ENCODE assay signal across 23 cellular contexts in the genomic region with DNA sequence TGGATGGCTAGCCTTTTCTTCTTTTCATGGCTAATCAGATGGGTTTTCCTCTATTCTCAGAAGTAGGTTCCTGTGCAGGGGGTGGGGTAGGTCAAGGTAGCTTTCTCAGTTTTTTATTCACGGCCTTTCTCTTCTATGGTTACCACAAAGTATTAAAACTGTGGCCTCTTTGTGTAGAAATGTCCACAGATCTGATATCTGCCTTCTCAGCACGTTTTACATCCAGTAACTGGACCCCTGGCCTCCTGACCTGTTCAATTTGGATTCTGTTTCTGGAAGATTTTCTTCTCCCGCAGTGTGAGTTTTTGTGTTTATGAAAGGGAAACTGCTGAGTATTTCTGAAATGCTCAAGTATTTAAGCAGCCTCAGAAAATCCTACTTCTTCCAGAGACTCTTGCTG.
DNase-seq lines count a peak whose midpoint lies in the region; ATAC-seq, FAIRE-seq and TF ChIP-seq lines count a peak whose summit lies in the region.
"Had no signal": no experiment of that assay in that cellular context is flagged by ENCODE, and none has a peak within 500 bp of the region (broad histone marks: within the 10 kb centered on the region; RNA-seq: fewer than 3 reads in every experiment).

No MANE protein-coding gene starts in this region.

- no peak overlapping the region for H3K4me2 ChIP-seq in A549
- no peak overlapping the region for H3K4me2 ChIP-seq in neuronal stem cell (ENCODE audit: insufficient read depth, low read length, poor library complexity, severe bottlenecking)
- H3K4me2 ChIP-seq: BLaER1 treated with 17β-estradiol and CSF1 and Interleukin-3, amounts not matched to agents 10 nM and 100 nM had no signal

- no peak for TF ChIP-seq RAD21 in A549 (conservative IDR thresholded peaks at IDR 0.05 in 1 of 2, IDR thresholded peaks at IDR 0.05 in 1 of 2)

- intact Hi-C loops in Calu3 (cut with micrococcal nuclease; ENCODE audit: unreplicated experiment) (no loop called here), A673 (cut with micrococcal nuclease; ENCODE audit: unreplicated experiment) (no loop called here)

- H2BK15ac ChIP-seq in neuronal stem cell (ENCODE audit: low read length): no peak overlapping the region

- no peaks in the 10 kb centered on the region for H3K4me1 ChIP-seq in A549
- no peaks in the 10 kb centered on the region for H3K4me1 ChIP-seq in neuronal stem cell (ENCODE audit: control insufficient read depth in 2 of 2, insufficient read depth in 1 of 2, low read depth in 1 of 2, low read length in 2 of 2)
- peaks cover 10% of the 10 kb centered on the region for H3K4me1 ChIP-seq in A673 (ENCODE audit: insufficient read depth, low read length, poor library complexity, severe bottlenecking)
- H3K4me1 ChIP-seq: BLaER1 treated with 17β-estradiol and CSF1 and Interleukin-3, amounts not matched to agents 10 nM and 100 nM; Caco-2 had no signal

- peak overlapping the region; percentile 27 for H3K27ac Mint-ChIP-seq in Calu3 (ENCODE audit: unreplicated experiment)
- H3K27ac Mint-ChIP-seq: B cell; CD4-positive, alpha-beta T cell; CD8-positive, alpha-beta T cell had no signal

- H3K9me3 ChIP-seq in A549 (no peaks in the 10 kb centered on the region), neuronal stem cell (replicated peaks in 1 of 2; ENCODE audit: control insufficient read depth in 2 of 2, insufficient read depth in 1 of 2, low read depth in 1 of 2, low read length in 2 of 2) (no peaks in the 10 kb centered on the region), A673 (ENCODE audit: low read depth, low read length, poor library complexity, severe bottlenecking) (no peaks in the 10 kb centered on the region)
- H3K9me3 ChIP-seq: Caco-2 had no signal

- H3K4me3 Mint-ChIP-seq in Calu3 (ENCODE audit: low read depth, unreplicated experiment): no peak overlapping the region
- H3K4me3 Mint-ChIP-seq: B cell; CD4-positive, alpha-beta T cell; CD8-positive, alpha-beta T cell had no signal

- no peaks in the 10 kb centered on the region for H3K27me3 Mint-ChIP-seq in Calu3 (ENCODE audit: unreplicated experiment)
- H3K27me3 Mint-ChIP-seq: B cell; CD4-positive, alpha-beta T cell had no signal

- no peak overlapping the region for H3K18ac ChIP-seq in neuronal stem cell (ENCODE audit: low read length)

- 32% methylated on average over 3 of the region's 3 CpGs for WGBS in A549 (ENCODE audit: missing lambda C conversion rate)
- WGBS in neuronal stem cell (ENCODE audit: extremely low coverage in 2 of 2, insufficient read length in 2 of 2, insufficient replicate concordance in 1 of 2), 2 donors: no CpG with 5 or more reads among the region's 3 CpGs

- H2AK5ac ChIP-seq in neuronal stem cell (ENCODE audit: low read depth, low read length): no peak overlapping the region

- H2BK12ac ChIP-seq in neuronal stem cell (ENCODE audit: low read length): no peak overlapping the region

- no peaks in the 10 kb centered on the region for H3K36me3 Mint-ChIP-seq in Calu3 (ENCODE audit: insufficient read depth, unreplicated experiment)
- H3K36me3 Mint-ChIP-seq: CD8-positive, alpha-beta T cell had no signal

- BruUV-seq in Calu3 (replicated peaks; lab: Mats Ljungman, UMichigan) (no TSS peak), A673 (replicated peaks; lab: Mats Ljungman, UMichigan) (no TSS peak)

- peak overlapping the region; percentile 45 for H2AFZ ChIP-seq in neuronal stem cell (ENCODE audit: low read length)

- H3K27me3 ChIP-seq in neuronal stem cell (ENCODE audit: control insufficient read depth in 3 of 3, insufficient read depth in 3 of 3, low read depth in 1 of 3, low read length in 3 of 3) (no peaks in the 10 kb centered on the region), A673 (replicated peaks; ENCODE audit: insufficient read depth, low read depth, low read length, poor library complexity) (no peaks in the 10 kb centered on the region)
- H3K27me3 ChIP-seq: BLaER1 treated with 17β-estradiol and CSF1 and Interleukin-3, amounts not matched to agents 10 nM and 100 nM had no signal

- H2BK120ac ChIP-seq in neuronal stem cell (ENCODE audit: low read depth, low read length): no peak overlapping the region

- no peak for TF ChIP-seq POLR2A in A549 (IDR thresholded peaks at IDR 0.05; ENCODE audit: low read length)

- CTCF ChIA-PET in A549 (lab: Yijun Ruan, JAX): no interaction called here
- CTCF ChIA-PET in Calu3 (lab: Charles Lee): no interaction called here
- CTCF ChIA-PET in A673 (lab: Charles Lee): no interaction called here

- POLR2A ChIA-PET in A549 (lab: Yijun Ruan, JAX): no interaction called here
- POLR2A ChIA-PET in A673 (lab: Charles Lee; ENCODE audit: low non-redundant PET): interaction anchor here (0.6 kb wide), 1 partner anchor 10 kb away, joined by 3 read pairs; no protein-coding TSS in a partner anchor

- DNase-seq in A549 (ENCODE audit: low read depth in 1 of 2, low spot score in 1 of 2): no peak
- DNase-seq in Calu3: no peak
- DNase-seq in brain pericyte (ENCODE audit: low read depth, low spot score): peak; percentile 5
- no peak for DNase-seq in neuronal stem cell (ENCODE audit: low spot score)
- DNase-seq in A673 (ENCODE audit: low spot score): no peak
- no peak for DNase-seq in effector CD8-positive, alpha-beta T cell (lab: John Stamatoyannopoulos, UW)
- DNase-seq in NCI-H2227 (lab: John Stamatoyannopoulos, UW; ENCODE audit: unreplicated experiment): no peak
- no peak for DNase-seq in D341Med (ENCODE audit: low spot score)
- DNase-seq: 8988T; ACHN; Caco-2; CD4-positive, alpha-beta T cell; CD8-positive, alpha-beta T cell; DMS79 treated with DMSO at 0.1 percent for 48 hours; GF-D8 had no signal

- no peak overlapping the region for H4K8ac ChIP-seq in neuronal stem cell (ENCODE audit: low read depth, low read length)

- H3K27ac ChIP-seq in A549: no peak overlapping the region
- no peak overlapping the region for H3K27ac ChIP-seq in neuronal stem cell (replicated peaks; ENCODE audit: low read length)
- no peak overlapping the region for H3K27ac ChIP-seq in A673 (ENCODE audit: low read depth, low read length, poor library complexity, severe bottlenecking)
- H3K27ac ChIP-seq: BLaER1 treated with 17β-estradiol and CSF1 and Interleukin-3, amounts not matched to agents 10 nM and 100 nM; C4-2B had no signal

- H4K91ac ChIP-seq in neuronal stem cell (ENCODE audit: low read depth, low read length, poor library complexity): no peak overlapping the region

- H3K36me3 ChIP-seq in neuronal stem cell (replicated peaks in 1 of 2; ENCODE audit: control insufficient read depth in 2 of 2, insufficient read depth in 2 of 2, low read length in 2 of 2) (no peaks in the 10 kb centered on the region), A673 (ENCODE audit: insufficient read depth, low read length, poor library complexity, severe bottlenecking) (no peaks in the 10 kb centered on the region)
- H3K36me3 ChIP-seq: BLaER1 treated with 17β-estradiol and CSF1 and Interleukin-3, amounts not matched to agents 10 nM and 100 nM had no signal

- no peak for ATAC-seq in A549
- ATAC-seq: CD8-positive, alpha-beta T cell had no signal

- H3K4me1 Mint-ChIP-seq in Calu3 (ENCODE audit: low read depth, unreplicated experiment): peaks cover 25% of the 10 kb centered on the region
- H3K4me1 Mint-ChIP-seq: B cell had no signal

- no peak for FAIRE-seq in A549 (lab: Jason Lieb, UNC)
- FAIRE-seq: A204.1, D721Med, G401.6, GM12891, GM19239 had no signal

- TF ChIP-seq CTCF in A549 (IDR thresholded peaks at IDR 0.05) (no peak), Calu3 (IDR thresholded peaks at IDR 0.05; ENCODE audit: unreplicated experiment) (no peak), A673 (conservative IDR thresholded peaks at IDR 0.05; ENCODE audit: low read depth, low read length) (no peak)

- no peak overlapping the region for H3K4me3 ChIP-seq in A549
- no peak overlapping the region for H3K4me3 ChIP-seq in neuronal stem cell (ENCODE audit: low read length in 2 of 2)
- no peak overlapping the region for H3K4me3 ChIP-seq in A673 (ENCODE audit: low read depth, low read length, poor library complexity, severe bottlenecking)
- H3K4me3 ChIP-seq: BLaER1 treated with 17β-estradiol and CSF1 and Interleukin-3, amounts not matched to agents 10 nM and 100 nM had no signal

- no peak overlapping the region for H2BK5ac ChIP-seq in neuronal stem cell (ENCODE audit: low read length)

- no peak overlapping the region for H3K4ac ChIP-seq in neuronal stem cell (ENCODE audit: low read length)

- H3K14ac ChIP-seq in neuronal stem cell (ENCODE audit: low read length): no peak overlapping the region

- no peak overlapping the region for H3K23ac ChIP-seq in neuronal stem cell (ENCODE audit: low read depth, low read length, poor library complexity)

- TF ChIP-seq EP300 in A549 (IDR thresholded peaks at IDR 0.05): no peak

- no peaks in the 10 kb centered on the region for H3K79me1 ChIP-seq in neuronal stem cell (ENCODE audit: low read depth, low read length)

- H3K9me3 Mint-ChIP-seq in Calu3 (ENCODE audit: low read depth, unreplicated experiment): peaks cover 3% of the 10 kb centered on the region

- H3K9ac ChIP-seq in neuronal stem cell (ENCODE audit: low read depth, low read length, poor library complexity): no peak overlapping the region
- H3K9ac ChIP-seq: BLaER1 treated with 17β-estradiol and CSF1 and Interleukin-3, amounts not matched to agents 10 nM and 100 nM had no signal

TF ChIP-seq in A549, 52 proteins besides CTCF, POLR2A, EP300 and RAD21:
- TF ChIP-seq NFE2L2 (conservative IDR thresholded peaks at IDR 0.05; ENCODE audit: low read length) (no peak), MAFK (IDR thresholded peaks at IDR 0.05; ENCODE audit: partially characterized antibody) (peak; percentile 37)
- TF ChIP-seq, protein P1, sequence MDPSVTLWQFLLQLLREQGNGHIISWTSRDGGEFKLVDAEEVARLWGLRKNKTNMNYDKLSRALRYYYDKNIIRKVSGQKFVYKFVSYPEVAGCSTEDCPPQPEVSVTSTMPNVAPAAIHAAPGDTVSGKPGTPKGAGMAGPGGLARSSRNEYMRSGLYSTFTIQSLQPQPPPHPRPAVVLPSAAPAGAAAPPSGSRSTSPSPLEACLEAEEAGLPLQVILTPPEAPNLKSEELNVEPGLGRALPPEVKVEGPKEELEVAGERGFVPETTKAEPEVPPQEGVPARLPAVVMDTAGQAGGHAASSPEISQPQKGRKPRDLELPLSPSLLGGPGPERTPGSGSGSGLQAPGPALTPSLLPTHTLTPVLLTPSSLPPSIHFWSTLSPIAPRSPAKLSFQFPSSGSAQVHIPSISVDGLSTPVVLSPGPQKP (IDR thresholded peaks at IDR 0.05; ENCODE audit: low read depth, low read length): no peak
TF ChIP-seq in A549: peak in this region for 1.
